1 cellular context compared by ENCODE assay signal in genomic region chr16:81765111-81765919, GRCh38.
TF ChIP-seq lines count a peak whose summit lies in the region.

No MANE protein-coding gene starts in this region.

TF ChIP-seq in HepG2, 621 proteins besides CTCF, POLR2A, EP300 and RAD21 (continued from another document):
- TF ChIP-seq UBTF (CRISPR knock-in tag; IDR thresholded peaks at IDR 0.05) (no peak), NFIC (IDR thresholded peaks at IDR 0.05; ENCODE audit: low read length) (no peak), MIXL1 (CRISPR knock-in tag; IDR thresholded peaks at IDR 0.05) (no peak), HIVEP1 (CRISPR knock-in tag; IDR thresholded peaks at IDR 0.05) (0 out of 2 replicates have a peak, but pooled peaks have one; percentile 26), KDM5B (CRISPR knock-in tag; IDR thresholded peaks at IDR 0.05; ENCODE audit: borderline replicate concordance) (0 out of 2 replicates have a peak, but pooled peaks have one; percentile 21), KMT2A (CRISPR knock-in tag; IDR thresholded peaks at IDR 0.05) (no peak)
